1 cellular context compared by ENCODE assay signal in the genomic region with DNA sequence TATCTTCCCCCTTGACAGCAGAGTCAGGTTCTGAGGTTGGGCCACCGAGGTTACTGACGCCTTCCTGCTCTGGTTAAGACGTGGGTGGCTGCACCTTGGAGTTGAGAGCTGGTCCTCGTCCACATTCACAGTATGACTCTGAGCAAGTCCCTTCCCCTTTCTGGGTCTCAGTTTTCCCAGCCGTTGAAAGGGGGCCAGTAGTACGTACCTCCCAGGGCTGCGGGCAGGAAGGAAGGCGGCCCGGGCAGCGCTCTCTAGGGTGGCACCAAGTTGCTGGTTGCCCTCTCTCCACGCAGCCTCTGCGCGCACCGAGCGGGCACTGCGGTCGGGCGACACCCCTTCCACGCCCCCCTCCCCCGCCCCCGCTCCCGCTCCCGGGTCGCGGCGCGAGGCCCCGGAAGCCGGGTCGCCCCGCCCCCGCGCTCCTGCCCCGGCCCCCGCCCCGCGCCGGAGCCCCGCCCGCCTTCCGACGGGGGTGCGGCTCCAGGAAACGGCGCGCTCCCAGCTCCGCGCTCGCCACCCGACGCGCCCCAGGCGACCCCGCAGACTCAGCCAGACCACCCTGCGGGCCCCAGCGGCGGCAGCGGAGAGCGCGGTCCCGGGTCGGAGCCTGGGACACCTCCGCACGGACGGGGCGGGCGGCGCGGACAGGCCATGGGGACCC.
TF ChIP-seq lines count a peak whose summit lies in the region.

TSS of gene EHBP1L1 (plus strand) at position 486 of the 664 bp plus-strand sequence. CDS start 250 bp downstream, outside the sequence.

TF ChIP-seq in GM23338, 12 proteins besides CTCF, POLR2A, EP300 and RAD21 (continued from another document):
- TF ChIP-seq, protein P1, sequence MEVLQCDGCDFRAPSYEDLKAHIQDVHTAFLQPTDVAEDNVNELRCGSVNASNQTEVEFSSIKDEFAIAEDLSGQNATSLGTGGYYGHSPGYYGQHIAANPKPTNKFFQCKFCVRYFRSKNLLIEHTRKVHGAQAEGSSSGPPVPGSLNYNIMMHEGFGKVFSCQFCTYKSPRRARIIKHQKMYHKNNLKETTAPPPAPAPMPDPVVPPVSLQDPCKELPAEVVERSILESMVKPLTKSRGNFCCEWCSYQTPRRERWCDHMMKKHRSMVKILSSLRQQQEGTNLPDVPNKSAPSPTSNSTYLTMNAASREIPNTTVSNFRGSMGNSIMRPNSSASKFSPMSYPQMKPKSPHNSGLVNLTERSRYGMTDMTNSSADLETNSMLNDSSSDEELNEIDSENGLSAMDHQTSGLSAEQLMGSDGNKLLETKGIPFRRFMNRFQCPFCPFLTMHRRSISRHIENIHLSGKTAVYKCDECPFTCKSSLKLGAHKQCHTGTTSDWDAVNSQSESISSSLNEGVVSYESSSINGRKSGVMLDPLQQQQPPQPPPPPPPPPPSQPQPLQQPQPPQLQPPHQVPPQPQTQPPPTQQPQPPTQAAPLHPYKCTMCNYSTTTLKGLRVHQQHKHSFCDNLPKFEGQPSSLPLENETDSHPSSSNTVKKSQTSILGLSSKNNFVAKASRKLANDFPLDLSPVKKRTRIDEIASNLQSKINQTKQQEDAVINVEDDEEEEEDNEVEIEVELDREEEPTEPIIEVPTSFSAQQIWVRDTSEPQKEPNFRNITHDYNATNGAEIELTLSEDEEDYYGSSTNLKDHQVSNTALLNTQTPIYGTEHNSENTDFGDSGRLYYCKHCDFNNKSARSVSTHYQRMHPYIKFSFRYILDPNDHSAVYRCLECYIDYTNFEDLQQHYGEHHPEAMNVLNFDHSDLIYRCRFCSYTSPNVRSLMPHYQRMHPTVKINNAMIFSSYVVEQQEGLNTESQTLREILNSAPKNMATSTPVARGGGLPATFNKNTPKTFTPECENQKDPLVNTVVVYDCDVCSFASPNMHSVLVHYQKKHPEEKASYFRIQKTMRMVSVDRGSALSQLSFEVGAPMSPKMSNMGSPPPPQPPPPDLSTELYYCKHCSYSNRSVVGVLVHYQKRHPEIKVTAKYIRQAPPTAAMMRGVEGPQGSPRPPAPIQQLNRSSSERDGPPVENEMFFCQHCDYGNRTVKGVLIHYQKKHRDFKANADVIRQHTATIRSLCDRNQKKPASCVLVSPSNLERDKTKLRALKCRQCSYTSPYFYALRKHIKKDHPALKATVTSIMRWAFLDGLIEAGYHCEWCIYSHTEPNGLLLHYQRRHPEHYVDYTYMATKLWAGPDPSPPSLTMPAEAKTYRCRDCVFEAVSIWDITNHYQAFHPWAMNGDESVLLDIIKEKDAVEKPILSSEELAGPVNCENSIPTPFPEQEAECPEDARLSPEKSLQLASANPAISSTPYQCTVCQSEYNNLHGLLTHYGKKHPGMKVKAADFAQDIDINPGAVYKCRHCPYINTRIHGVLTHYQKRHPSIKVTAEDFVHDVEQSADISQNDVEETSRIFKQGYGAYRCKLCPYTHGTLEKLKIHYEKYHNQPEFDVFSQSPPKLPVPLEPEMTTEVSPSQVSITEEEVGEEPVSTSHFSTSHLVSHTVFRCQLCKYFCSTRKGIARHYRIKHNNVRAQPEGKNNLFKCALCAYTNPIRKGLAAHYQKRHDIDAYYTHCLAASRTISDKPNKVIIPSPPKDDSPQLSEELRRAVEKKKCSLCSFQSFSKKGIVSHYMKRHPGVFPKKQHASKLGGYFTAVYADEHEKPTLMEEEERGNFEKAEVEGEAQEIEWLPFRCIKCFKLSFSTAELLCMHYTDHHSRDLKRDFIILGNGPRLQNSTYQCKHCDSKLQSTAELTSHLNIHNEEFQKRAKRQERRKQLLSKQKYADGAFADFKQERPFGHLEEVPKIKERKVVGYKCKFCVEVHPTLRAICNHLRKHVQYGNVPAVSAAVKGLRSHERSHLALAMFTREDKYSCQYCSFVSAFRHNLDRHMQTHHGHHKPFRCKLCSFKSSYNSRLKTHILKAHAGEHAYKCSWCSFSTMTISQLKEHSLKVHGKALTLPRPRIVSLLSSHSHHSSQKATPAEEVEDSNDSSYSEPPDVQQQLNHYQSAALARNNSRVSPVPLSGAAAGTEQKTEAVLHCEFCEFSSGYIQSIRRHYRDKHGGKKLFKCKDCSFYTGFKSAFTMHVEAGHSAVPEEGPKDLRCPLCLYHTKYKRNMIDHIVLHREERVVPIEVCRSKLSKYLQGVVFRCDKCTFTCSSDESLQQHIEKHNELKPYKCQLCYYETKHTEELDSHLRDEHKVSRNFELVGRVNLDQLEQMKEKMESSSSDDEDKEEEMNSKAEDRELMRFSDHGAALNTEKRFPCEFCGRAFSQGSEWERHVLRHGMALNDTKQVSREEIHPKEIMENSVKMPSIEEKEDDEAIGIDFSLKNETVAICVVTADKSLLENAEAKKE (CRISPR knock-in tag; IDR thresholded peaks at IDR 0.05): no peak
- TF ChIP-seq EZH2phosphoT487 (IDR thresholded peaks at IDR 0.05; ENCODE audit: unreplicated experiment) (no peak), JUNB (IDR thresholded peaks at IDR 0.05; ENCODE audit: unreplicated experiment) (no peak), ZNF331 (CRISPR knock-in tag; IDR thresholded peaks at IDR 0.05; ENCODE audit: low read depth) (no peak), POLR2AphosphoS5 (IDR thresholded peaks at IDR 0.05; ENCODE audit: low read depth) (no peak)
- TF ChIP-seq, protein P2, sequence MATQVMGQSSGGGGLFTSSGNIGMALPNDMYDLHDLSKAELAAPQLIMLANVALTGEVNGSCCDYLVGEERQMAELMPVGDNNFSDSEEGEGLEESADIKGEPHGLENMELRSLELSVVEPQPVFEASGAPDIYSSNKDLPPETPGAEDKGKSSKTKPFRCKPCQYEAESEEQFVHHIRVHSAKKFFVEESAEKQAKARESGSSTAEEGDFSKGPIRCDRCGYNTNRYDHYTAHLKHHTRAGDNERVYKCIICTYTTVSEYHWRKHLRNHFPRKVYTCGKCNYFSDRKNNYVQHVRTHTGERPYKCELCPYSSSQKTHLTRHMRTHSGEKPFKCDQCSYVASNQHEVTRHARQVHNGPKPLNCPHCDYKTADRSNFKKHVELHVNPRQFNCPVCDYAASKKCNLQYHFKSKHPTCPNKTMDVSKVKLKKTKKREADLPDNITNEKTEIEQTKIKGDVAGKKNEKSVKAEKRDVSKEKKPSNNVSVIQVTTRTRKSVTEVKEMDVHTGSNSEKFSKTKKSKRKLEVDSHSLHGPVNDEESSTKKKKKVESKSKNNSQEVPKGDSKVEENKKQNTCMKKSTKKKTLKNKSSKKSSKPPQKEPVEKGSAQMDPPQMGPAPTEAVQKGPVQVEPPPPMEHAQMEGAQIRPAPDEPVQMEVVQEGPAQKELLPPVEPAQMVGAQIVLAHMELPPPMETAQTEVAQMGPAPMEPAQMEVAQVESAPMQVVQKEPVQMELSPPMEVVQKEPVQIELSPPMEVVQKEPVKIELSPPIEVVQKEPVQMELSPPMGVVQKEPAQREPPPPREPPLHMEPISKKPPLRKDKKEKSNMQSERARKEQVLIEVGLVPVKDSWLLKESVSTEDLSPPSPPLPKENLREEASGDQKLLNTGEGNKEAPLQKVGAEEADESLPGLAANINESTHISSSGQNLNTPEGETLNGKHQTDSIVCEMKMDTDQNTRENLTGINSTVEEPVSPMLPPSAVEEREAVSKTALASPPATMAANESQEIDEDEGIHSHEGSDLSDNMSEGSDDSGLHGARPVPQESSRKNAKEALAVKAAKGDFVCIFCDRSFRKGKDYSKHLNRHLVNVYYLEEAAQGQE (IDR thresholded peaks at IDR 0.05; ENCODE audit: unreplicated experiment): no peak
